18 cellular contexts compared by ENCODE assay signal in the genomic region with DNA sequence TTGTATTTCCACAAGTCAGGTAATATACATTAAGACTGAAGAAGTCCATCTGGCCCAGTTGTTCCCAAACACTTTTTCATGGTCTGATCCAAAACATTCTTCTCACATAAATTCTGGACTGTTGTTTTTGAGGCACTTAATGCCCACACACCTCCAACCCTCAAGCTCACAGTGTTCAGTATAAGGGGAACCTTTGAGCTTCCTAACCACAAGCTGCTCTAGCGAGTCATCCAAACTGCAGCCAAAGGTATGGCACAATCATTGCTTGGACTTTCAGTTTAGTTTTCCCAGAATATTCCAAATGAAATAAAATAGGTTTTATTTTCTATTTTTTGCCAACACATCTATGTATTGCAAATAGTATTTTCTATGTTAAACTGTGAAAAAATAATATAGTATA.
DNase-seq lines count a peak whose midpoint lies in the region; ATAC-seq and TF ChIP-seq lines count a peak whose summit lies in the region.
"Had no signal": no experiment of that assay in that cellular context is flagged by ENCODE, and none has a peak within 500 bp of the region (broad histone marks: within the 10 kb centered on the region; RNA-seq: fewer than 3 reads in every experiment).

No MANE protein-coding gene starts in this region.

- TF ChIP-seq CTCF in NB4 (IDR thresholded peaks at IDR 0.05; ENCODE audit: low read depth, low read length) (no peak), mammary epithelial cell (conservative IDR thresholded peaks at IDR 0.05 in 1 of 2, IDR thresholded peaks at IDR 0.05 in 1 of 2; ENCODE audit: extremely low read depth in 1 of 2, insufficient read depth in 1 of 2, low read depth in 1 of 2, low read length in 2 of 2) (no peak), SK-N-SH (IDR thresholded peaks at IDR 0.05) (no peak)

- BruUV-seq in mammary epithelial cell (replicated peaks; lab: Mats Ljungman, UMichigan) = no TSS peak

- H2AFZ ChIP-seq in mammary epithelial cell (ENCODE audit: low read depth, low read length) (no peak overlapping the region), SK-N-SH (ENCODE audit: low read depth) (no peak overlapping the region)

- H3K27ac ChIP-seq in mammary epithelial cell (ENCODE audit: insufficient read depth, low read depth, low read length) (no peak overlapping the region), SK-N-SH (ENCODE audit: low read depth in 2 of 2, low read length in 1 of 2) (no peak overlapping the region)
- H3K27ac ChIP-seq: epithelial cell of prostate, right atrium auricular region, suprapubic skin, vagina had no signal

- no peaks in the 10 kb centered on the region for H3K4me1 ChIP-seq in mammary epithelial cell (ENCODE audit: insufficient read depth, low read length)
- H3K4me1 ChIP-seq in SK-N-SH (ENCODE audit: control insufficient read depth in 1 of 2, insufficient read depth in 2 of 2, low read depth in 1 of 2, low read length in 1 of 2) = no peaks in the 10 kb centered on the region; a peak in 1 of 4 replicates
- H3K4me1 ChIP-seq: right atrium auricular region, suprapubic skin, vagina had no signal

- H4K20me1 ChIP-seq in mammary epithelial cell (ENCODE audit: insufficient read depth, low read length) = no peaks in the 10 kb centered on the region
- no peaks in the 10 kb centered on the region for H4K20me1 ChIP-seq in SK-N-SH (ENCODE audit: insufficient read depth)

- in situ Hi-C loops in mammary epithelial cell (cut with MboI; ENCODE audit: low sequenced_read_pairs in 2 of 2) = no loop called here

- no peaks in the 10 kb centered on the region for H3K27me3 ChIP-seq in mammary epithelial cell (ENCODE audit: insufficient read depth, low read length)
- no peaks in the 10 kb centered on the region for H3K27me3 ChIP-seq in SK-N-SH (ENCODE audit: insufficient read depth)
- H3K27me3 ChIP-seq: right atrium auricular region, suprapubic skin, vagina had no signal

- H3K9me3 ChIP-seq in mammary epithelial cell (replicated peaks; ENCODE audit: insufficient read depth, low read length) (no peaks in the 10 kb centered on the region), SK-N-SH (no peaks in the 10 kb centered on the region)
- H3K9me3 ChIP-seq: right atrium auricular region, suprapubic skin, vagina had no signal

- TF ChIP-seq POLR2A in NB4 (IDR thresholded peaks at IDR 0.05; ENCODE audit: extremely low read depth, insufficient read length) = no peak

- H3K36me3 ChIP-seq in mammary epithelial cell (ENCODE audit: insufficient read depth, low read length) = no peaks in the 10 kb centered on the region
- no peaks in the 10 kb centered on the region for H3K36me3 ChIP-seq in SK-N-SH (replicated peaks in 1 of 2; ENCODE audit: control insufficient read depth in 1 of 2, insufficient read depth in 2 of 2, low read length in 1 of 2)
- H3K36me3 ChIP-seq: right atrium auricular region, suprapubic skin, vagina had no signal

- no peak for ATAC-seq in HG03521 (IDR thresholded peaks at IDR 0.05; ENCODE audit: unreplicated experiment)
- ATAC-seq: activated CD4-positive, CD25-positive, alpha-beta regulatory T cell treated with anti-CD3 and anti-CD28 coated beads, Interleukin-2, amount 50 U/mL, for 24 hours; activated T-cell treated with anti-CD3 and anti-CD28 coated beads, Interleukin-2, amount 50 U/mL, for 72 hours; Panc1 had no signal

- H3K9ac ChIP-seq in mammary epithelial cell (ENCODE audit: insufficient read depth, low read length) = no peak overlapping the region
- H3K9ac ChIP-seq in SK-N-SH = no peak overlapping the region

- H3K9me2 ChIP-seq in SK-N-SH = no peaks in the 10 kb centered on the region

- dilution Hi-C loops in mammary epithelial cell (cut with HindIII; ENCODE audit: low sequenced_read_pairs) = no loop called here

- H3F3A ChIP-seq in SK-N-SH (replicated peaks; ENCODE audit: insufficient read depth) = no peaks in the 10 kb centered on the region

- no peak for TF ChIP-seq EP300 in SK-N-SH (IDR thresholded peaks at IDR 0.05; ENCODE audit: borderline replicate concordance in 1 of 2, low read depth in 1 of 2, low read length in 1 of 2)

- POLR2A ChIA-PET in SK-N-SH (lab: Yijun Ruan, JAX) = no interaction called here

- H3K79me2 ChIP-seq in mammary epithelial cell (ENCODE audit: insufficient read depth, low read length) = no peaks in the 10 kb centered on the region
- H3K79me2 ChIP-seq in SK-N-SH (ENCODE audit: insufficient read depth) = no peaks in the 10 kb centered on the region

- no peak for TF ChIP-seq RAD21 in SK-N-SH (IDR thresholded peaks at IDR 0.05; ENCODE audit: low read length)

- peak; percentile 28 for DNase-seq in EL
- peak; percentile 35 for DNase-seq in NB4 (ENCODE audit: low read depth)
- DNase-seq in mammary epithelial cell = peak; percentile 51
- DNase-seq in glomerular visceral epithelial cell (ENCODE audit: extremely low spot score) = peak; percentile 55
- DNase-seq in dermis blood vessel endothelial cell = no peak
- DNase-seq in NCI-H1092 (lab: John Stamatoyannopoulos, UW) = no peak
- no peak for DNase-seq in SK-N-SH
- DNase-seq: activated CD8-positive, alpha-beta memory T cell treated with anti-CD3 and anti-CD28 coated beads for 24 hours; activated T-cell treated with anti-CD3 and anti-CD28 coated beads, Interleukin-2, amount 50 U/mL, for 72 hours; NCI-H146; stimulated activated CD4-positive, alpha-beta T cell treated with anti-CD3 and anti-CD28 coated beads, Interleukin-15, amount 100 ng/mL, for 24 hours had no signal

- no peak overlapping the region for H3K4me2 ChIP-seq in mammary epithelial cell (ENCODE audit: insufficient read depth, low read depth, low read length)
- no peak overlapping the region for H3K4me2 ChIP-seq in SK-N-SH

- intact Hi-C loops in mammary epithelial cell (cut with micrococcal nuclease) = no loop called here

- 26% methylated on average over 1 of the region's 1 CpG for WGBS in mammary epithelial cell (ENCODE audit: low coverage, missing lambda C conversion rate)
- 59% methylated on average over 1 of the region's 1 CpG for WGBS in SK-N-SH (ENCODE audit: low lambda C conversion rate)

- no peak overlapping the region for H3K4me3 ChIP-seq in NB4 (ENCODE audit: low read depth, low read length)
- no peak overlapping the region for H3K4me3 ChIP-seq in mammary epithelial cell (replicated peaks in 1 of 3; ENCODE audit: insufficient read depth in 1 of 3, low read depth in 2 of 3, low read length in 3 of 3)
- no peak overlapping the region for H3K4me3 ChIP-seq in SK-N-SH (ENCODE audit: low read depth in 2 of 2, low read length in 1 of 2)
- H3K4me3 ChIP-seq: right atrium auricular region, suprapubic skin, vagina had no signal

- CTCF ChIA-PET in mammary epithelial cell (lab: Charles Lee; ENCODE audit: low non-redundant PET) = no interaction called here
- CTCF ChIA-PET in SK-N-SH (lab: Yijun Ruan, JAX) = no interaction called here

TF ChIP-seq in SK-N-SH, 30 proteins besides CTCF, POLR2A, EP300 and RAD21:
- TF ChIP-seq, protein P1, sequence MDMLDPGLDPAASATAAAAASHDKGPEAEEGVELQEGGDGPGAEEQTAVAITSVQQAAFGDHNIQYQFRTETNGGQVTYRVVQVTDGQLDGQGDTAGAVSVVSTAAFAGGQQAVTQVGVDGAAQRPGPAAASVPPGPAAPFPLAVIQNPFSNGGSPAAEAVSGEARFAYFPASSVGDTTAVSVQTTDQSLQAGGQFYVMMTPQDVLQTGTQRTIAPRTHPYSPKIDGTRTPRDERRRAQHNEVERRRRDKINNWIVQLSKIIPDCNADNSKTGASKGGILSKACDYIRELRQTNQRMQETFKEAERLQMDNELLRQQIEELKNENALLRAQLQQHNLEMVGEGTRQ (IDR thresholded peaks at IDR 0.05; ENCODE audit: borderline replicate concordance, low read depth, low read length) = no peak
- no peak for TF ChIP-seq RCOR1 (IDR thresholded peaks at IDR 0.05; ENCODE audit: low read length)
- no peak for TF ChIP-seq POLR2AphosphoS5 (IDR thresholded peaks at IDR 0.05; ENCODE audit: low read depth, low read length)
- TF ChIP-seq TEAD4 (IDR thresholded peaks at IDR 0.05; ENCODE audit: borderline replicate concordance, insufficient read depth) = no peak
- no peak for TF ChIP-seq JUND (IDR thresholded peaks at IDR 0.05)
- no peak for TF ChIP-seq FOSL2 (IDR thresholded peaks at IDR 0.05; ENCODE audit: borderline replicate concordance, low read depth)

Comparison
In these comparisons a context has a peak if more than half of its experiments do, and no peak if none do; other contexts are left out.
1. DNase-seq: peak in EL (single experiment), NB4 (single experiment), mammary epithelial cell (single experiment) and glomerular visceral epithelial cell (single experiment); none in dermis blood vessel endothelial cell (single experiment), NCI-H1092 (single experiment) and SK-N-SH (single experiment).